ENCODE assay signal across 19 cellular contexts in genomic region chr13:39586956-39587605, GRCh38. TPM values are rescaled to one million over a fixed set of nuclear protein-coding genes. Genes with fewer than 3 reads are reported as not detected.
"Had no signal": no experiment of that assay in that cellular context is flagged by ENCODE, and none has a peak within 500 bp of the region (broad histone marks: within the 10 kb centered on the region; RNA-seq: fewer than 3 reads in every experiment).

No MANE protein-coding gene starts in this region.

- H3K4me3 Mint-ChIP-seq: activated CD4-positive, alpha-beta T cell treated with anti-CD3 and anti-CD28 coated beads, Interleukin-2, amount 10 ng/mL, durations not matched to agents 7 days and 5 days; activated CD8-positive, alpha-beta memory T cell treated with anti-CD3 and anti-CD28 coated beads, Interleukin-2, amount 10 ng/mL, durations not matched to agents 7 days and 5 days; activated CD8-positive, alpha-beta T cell treated with anti-CD3 and anti-CD28 coated beads for 36 hours; activated naive CD4-positive, alpha-beta T cell treated with anti-CD3 and anti-CD28 coated beads, Interleukin-2, amount 10 ng/mL, durations not matched to agents 7 days and 5 days; naive thymus-derived CD8-positive, alpha-beta T cell had no signal

- H3K36me3 ChIP-seq: heart left ventricle, upper lobe of right lung, WERI-Rb-1 had no signal

- DNase-seq: activated CD4-positive, alpha-beta T cell treated with anti-CD3 and anti-CD28 coated beads, Interleukin-2, amount 10 ng/mL, durations not matched to agents 7 days and 5 days; activated CD4-positive, CD25-positive, alpha-beta regulatory T cell treated with anti-CD3 and anti-CD28 coated beads, Interleukin-2, amount 50 U/mL, for 72 hours; activated CD8-positive, alpha-beta memory T cell treated with anti-CD3 and anti-CD28 coated beads, Interleukin-2, amount 10 ng/mL, durations not matched to agents 7 days and 5 days; activated CD8-positive, alpha-beta T cell treated with anti-CD3 and anti-CD28 coated beads for 36 hours; activated effector memory CD4-positive, alpha-beta T cell treated with anti-CD3 and anti-CD28 coated beads, Interleukin-2, amount 50 U/mL, for 16 hours; activated naive CD4-positive, alpha-beta T cell treated with anti-CD3 and anti-CD28 coated beads, Interleukin-2, amount 10 ng/mL, durations not matched to agents 7 days and 5 days; activated T-cell treated with anti-CD3 and anti-CD28 coated beads for 4 hours; amygdala; cerebellar nuclear complex; naive thymus-derived CD8-positive, alpha-beta T cell; retina; stimulated activated CD4-positive, alpha-beta T cell treated with anti-CD3 and anti-CD28 coated beads, Interleukin-4, amount 100 ng/mL, for 4 hours; stimulated activated naive CD8-positive, alpha-beta T cell treated with anti-CD3 and anti-CD28 coated beads, Interleukin-15, Interleukin-2, amounts not matched to agents 100 U/mL and 50 U/mL, for 24 hours; upper lobe of right lung had no signal

- H3K36me3 Mint-ChIP-seq: activated CD8-positive, alpha-beta memory T cell treated with anti-CD3 and anti-CD28 coated beads, Interleukin-2, amount 10 ng/mL, durations not matched to agents 7 days and 5 days; activated naive CD4-positive, alpha-beta T cell treated with anti-CD3 and anti-CD28 coated beads, Interleukin-2, amount 10 ng/mL, durations not matched to agents 7 days and 5 days had no signal

- H3K9me3 ChIP-seq: heart left ventricle, upper lobe of right lung had no signal

- H3K4me1 Mint-ChIP-seq: activated CD4-positive, alpha-beta T cell treated with anti-CD3 and anti-CD28 coated beads, Interleukin-2, amount 10 ng/mL, durations not matched to agents 7 days and 5 days; activated CD8-positive, alpha-beta memory T cell treated with anti-CD3 and anti-CD28 coated beads, Interleukin-2, amount 10 ng/mL, durations not matched to agents 7 days and 5 days; activated naive CD4-positive, alpha-beta T cell treated with anti-CD3 and anti-CD28 coated beads, Interleukin-2, amount 10 ng/mL, durations not matched to agents 7 days and 5 days; naive thymus-derived CD8-positive, alpha-beta T cell had no signal

- H3K27ac Mint-ChIP-seq: activated CD4-positive, alpha-beta T cell treated with anti-CD3 and anti-CD28 coated beads, Interleukin-2, amount 10 ng/mL, durations not matched to agents 7 days and 5 days; activated CD8-positive, alpha-beta memory T cell treated with anti-CD3 and anti-CD28 coated beads, Interleukin-2, amount 10 ng/mL, durations not matched to agents 7 days and 5 days; activated CD8-positive, alpha-beta T cell treated with anti-CD3 and anti-CD28 coated beads for 36 hours; activated naive CD4-positive, alpha-beta T cell treated with anti-CD3 and anti-CD28 coated beads, Interleukin-2, amount 10 ng/mL, durations not matched to agents 7 days and 5 days; progenitor cell of endocrine pancreas had no signal

- H3K9me3 Mint-ChIP-seq: activated CD4-positive, alpha-beta T cell treated with anti-CD3 and anti-CD28 coated beads, Interleukin-2, amount 10 ng/mL, durations not matched to agents 7 days and 5 days; activated CD8-positive, alpha-beta T cell treated with anti-CD3 and anti-CD28 coated beads for 36 hours; activated naive CD4-positive, alpha-beta T cell treated with anti-CD3 and anti-CD28 coated beads, Interleukin-2, amount 10 ng/mL, durations not matched to agents 7 days and 5 days had no signal

- H3K27ac ChIP-seq: epithelial cell of prostate, upper lobe of right lung, WERI-Rb-1 had no signal

- H3K4me3 ChIP-seq: heart left ventricle, lung, upper lobe of right lung had no signal

- H3K27me3 Mint-ChIP-seq: activated CD4-positive, alpha-beta T cell treated with anti-CD3 and anti-CD28 coated beads, Interleukin-2, amount 10 ng/mL, durations not matched to agents 7 days and 5 days had no signal

- ATAC-seq: activated CD8-positive, alpha-beta memory T cell treated with anti-CD3 and anti-CD28 coated beads, Interleukin-2, amount 10 ng/mL, durations not matched to agents 7 days and 5 days; activated CD8-positive, alpha-beta T cell treated with anti-CD3 and anti-CD28 coated beads for 36 hours; naive thymus-derived CD8-positive, alpha-beta T cell; stimulated activated naive CD8-positive, alpha-beta T cell treated with anti-CD3 and anti-CD28 coated beads, Interleukin-15, Interleukin-2, amounts not matched to agents 100 U/mL and 50 U/mL, for 24 hours; upper lobe of right lung had no signal

- H3K4me1 ChIP-seq: upper lobe of right lung had no signal

RNA-seq across cellular contexts. Expression of gene LHFPL6, which starts 15.9 kb away (rescaled TPM):
- total RNA-seq: naive thymus-derived CD8-positive, alpha-beta T cell had no signal
